11 cellular contexts compared by ENCODE assay signal in genomic region chr16:17444658-17445057, GRCh38.
"Had no signal": no experiment of that assay in that cellular context is flagged by ENCODE, and none has a peak within 500 bp of the region (broad histone marks: within the 10 kb centered on the region; RNA-seq: fewer than 3 reads in every experiment).

No MANE protein-coding gene starts in this region.

- H3K4me1 ChIP-seq: HAP-1 had no signal

- DNase-seq: GM23248, GOT3, H7, HFFc6, Karpas-422, KBM-7 had no signal

- FAIRE-seq: HTR-8/SVneo had no signal

- H3K27ac ChIP-seq: GM23248, HL-60, KMS-11 had no signal

- H3K9ac ChIP-seq: GM23248, KMS-11 had no signal

- H3K36me3 ChIP-seq: HAP-1 had no signal

- H3K9me3 ChIP-seq: HAP-1 had no signal

- H3K4me2 ChIP-seq: KMS-11 had no signal

- H3K27ac Mint-ChIP-seq: HFFc6 had no signal

- H3K4me3 ChIP-seq: GM23248, HAP-1 had no signal

- H3K4me3 Mint-ChIP-seq: HFFc6 had no signal

- H2AFZ ChIP-seq: GM23248 had no signal

- H3K9me3 Mint-ChIP-seq: HFFc6 had no signal

- ATAC-seq: HCT116 had no signal
